In genomic region chr2:15577071-15577706, GRCh38 we compare ENCODE assay signal across 8 cellular contexts. TPM values are rescaled to one million over a fixed set of nuclear protein-coding genes. Genes with fewer than 3 reads are reported as not detected.
DNase-seq lines count a peak whose midpoint lies in the region; ATAC-seq and TF ChIP-seq lines count a peak whose summit lies in the region.

No MANE protein-coding gene starts in this region.

- H3K9me3 Mint-ChIP-seq in activated B cell treated with CpG ODN at 0.5 μM for 24 hours: no peaks in the 10 kb centered on the region

- DNase-seq in C1 segment of cervical spinal cord (lab: John Stamatoyannopoulos, UW) (peak in 13 of 14 donors; percentile 0 to 70 (median 40)), NCI-H226 (peak; percentile 68), activated B cell treated with CpG ODN at 0.5 μM for 24 hours (peak; percentile 54), left kidney (ENCODE audit: low read depth, low spot score) (peak; percentile 96)
- peak; percentile 69 for DNase-seq in central memory CD4-positive, alpha-beta T cell
- peak; percentile 77 to 86 (median 85) for DNase-seq in stimulated activated CD4-positive, alpha-beta T cell treated with anti-CD3 and anti-CD28 coated beads, TNF-alpha, amount 100 ng/mL, for 24 hours (ENCODE audit: low read depth in 3 of 3)

- POLR2A ChIA-PET in activated B cell treated with CpG ODN at 0.5 μM for 24 hours (lab: Charles Lee): interaction anchor here (1.2 kb wide), 1 partner anchor 14 kb away, joined by 5 read pairs; the partner anchor contains the start of gene DDX1

- H3K4me1 Mint-ChIP-seq in activated B cell treated with CpG ODN at 0.5 μM for 24 hours: peaks cover 3% of the 10 kb centered on the region

- CTCF ChIA-PET in activated B cell treated with CpG ODN at 0.5 μM for 24 hours (lab: Charles Lee): interaction anchor here (0.5 to 4.1 kb wide), 9 partner anchors 8 to 61 kb away, joined by 3 to 29 read pairs (median 4); partner anchors contain the start of genes DDX1 and NBAS

- TF ChIP-seq CTCF in activated B cell treated with CpG ODN at 0.5 μM for 24 hours (IDR thresholded peaks at IDR 0.05): no peak

- no peak overlapping the region for H3K27ac Mint-ChIP-seq in activated B cell treated with CpG ODN at 0.5 μM for 24 hours

- intact Hi-C loops in activated B cell treated with CpG ODN at 0.5 μM for 24 hours (cut with micrococcal nuclease): loop anchor here (5.0 kb wide), 1 partner anchor 935 kb away; no protein-coding TSS in a partner anchor

- H3K4me3 Mint-ChIP-seq in activated B cell treated with CpG ODN at 0.5 μM for 24 hours: no peak overlapping the region

- no peaks in the 10 kb centered on the region for H3K36me3 Mint-ChIP-seq in activated B cell treated with CpG ODN at 0.5 μM for 24 hours (ENCODE audit: low read depth)

- H3K27me3 Mint-ChIP-seq in activated B cell treated with CpG ODN at 0.5 μM for 24 hours: peaks cover 3% of the 10 kb centered on the region

- ATAC-seq in GM19043 (IDR thresholded peaks at IDR 0.05; ENCODE audit: low read depth, unreplicated experiment): peak; percentile 87
- ATAC-seq in HG03196 (IDR thresholded peaks at IDR 0.05; ENCODE audit: unreplicated experiment): peak; percentile 91
- peak; percentile 98 for ATAC-seq in activated B cell treated with CpG ODN at 0.5 μM for 24 hours (ENCODE audit: low read depth)

RNA-seq across cellular contexts. Expression of gene DDX1, which starts 14.5 kb away (rescaled TPM):
- total RNA-seq in activated B cell treated with CpG ODN at 0.5 μM for 24 hours: 72.4 and 74.4 TPM in 2 replicates

RNA-seq across cellular contexts. Expression of gene NBAS, which starts 16.1 kb away (rescaled TPM):
- 39.1 and 40.1 TPM in 2 replicates for total RNA-seq in activated B cell treated with CpG ODN at 0.5 μM for 24 hours

Comparison
In these comparisons a context has a peak if more than half of its experiments do, and no peak if none do; other contexts are left out.
1. Peak in every context shown above with its lines: DNase-seq and ATAC-seq.
2. DNase-seq: peak in every context shown above with its lines; median percentile 96 in left kidney; 85 in stimulated activated CD4-positive, alpha-beta T cell treated with anti-CD3 and anti-CD28 coated beads, TNF-alpha, amount 100 ng/mL, for 24 hours; 69 in central memory CD4-positive, alpha-beta T cell; 68 in NCI-H226; 54 in activated B cell treated with CpG ODN at 0.5 μM for 24 hours; 40 in C1 segment of cervical spinal cord.